ENCODE assay signal across 32 cellular contexts in genomic region chr4:11724731-11725130, GRCh38.
DNase-seq lines count a peak whose midpoint lies in the region; ATAC-seq, FAIRE-seq and TF ChIP-seq lines count a peak whose summit lies in the region.
"Had no signal": no experiment of that assay in that cellular context is flagged by ENCODE, and none has a peak within 500 bp of the region (broad histone marks: within the 10 kb centered on the region; RNA-seq: fewer than 3 reads in every experiment).

No MANE protein-coding gene starts in this region.

- H3K79me2 ChIP-seq in endothelial cell of umbilical vein (ENCODE audit: control insufficient read depth, insufficient read depth, low read length) (no peaks in the 10 kb centered on the region), osteoblast (ENCODE audit: insufficient read depth, low read length) (no peaks in the 10 kb centered on the region), mesendoderm (ENCODE audit: control insufficient read depth, insufficient read depth, low read length) (no peaks in the 10 kb centered on the region)

- H2BK120ac ChIP-seq in mesendoderm (ENCODE audit: low read depth, low read length) = no peak overlapping the region

- H4K20me1 ChIP-seq in endothelial cell of umbilical vein (replicated peaks; ENCODE audit: control insufficient read depth, extremely low read depth, insufficient read depth, low read length) (no peaks in the 10 kb centered on the region), osteoblast (ENCODE audit: insufficient read depth, low read length) (no peaks in the 10 kb centered on the region)

- TF ChIP-seq CTCF in endothelial cell of umbilical vein (IDR thresholded peaks at IDR 0.05; ENCODE audit: extremely low read depth in 1 of 2, insufficient read depth in 1 of 2, low read depth in 1 of 2, low read length in 2 of 2) (no peak), osteoblast (IDR thresholded peaks at IDR 0.05; ENCODE audit: extremely low read depth, low read depth, low read length) (no peak)

- POLR2A ChIA-PET in endothelial cell of umbilical vein (lab: Charles Lee) = no interaction called here

- H3K4me3 ChIP-seq in adipocyte (ENCODE audit: low read length) (no peak overlapping the region), endothelial cell of umbilical vein (replicated peaks in 1 of 3; ENCODE audit: insufficient read depth in 1 of 3, low read depth in 1 of 3, low read length in 3 of 3) (no peak overlapping the region), osteoblast (ENCODE audit: insufficient read depth, low read length) (no peak overlapping the region), mesendoderm (ENCODE audit: low read length) (no peak overlapping the region)
- H3K4me3 ChIP-seq: A549, GM12878, left ventricle myocardium inferior, ovary, testis, uterus had no signal

- no peak overlapping the region for H4K8ac ChIP-seq in mesendoderm (ENCODE audit: low read depth, low read length)

- no peak overlapping the region for H2AK5ac ChIP-seq in mesendoderm (ENCODE audit: low read length)

- no peak overlapping the region for H3K4me2 ChIP-seq in endothelial cell of umbilical vein (ENCODE audit: insufficient read depth, low read length)
- H3K4me2 ChIP-seq in osteoblast (ENCODE audit: insufficient read depth, low read length) = peak overlapping the region; percentile 7
- no peak overlapping the region for H3K4me2 ChIP-seq in mesendoderm (ENCODE audit: low read length)
- H3K4me2 ChIP-seq: A549, SK-N-SH had no signal

- no peak overlapping the region for H2BK15ac ChIP-seq in mesendoderm (replicated peaks; ENCODE audit: low read depth)

- H3K9me3 ChIP-seq in adipocyte (ENCODE audit: control insufficient read depth, low read length) (peaks cover 3% of the 10 kb centered on the region), endothelial cell of umbilical vein (replicated peaks; ENCODE audit: control insufficient read depth, insufficient read depth, low read length) (no peaks in the 10 kb centered on the region), osteoblast (ENCODE audit: low read depth, low read length) (no peaks in the 10 kb centered on the region)
- H3K9me3 ChIP-seq: A549, left ventricle myocardium inferior, ovary, testis, uterus had no signal

- no peaks in the 10 kb centered on the region for H3K9me1 ChIP-seq in endothelial cell of umbilical vein (replicated peaks; ENCODE audit: control insufficient read depth, extremely low read depth, insufficient read depth, low read length)

- DNase-seq in NCI-H187 treated with DMSO at 0.1 percent for 48 hours (lab: John Stamatoyannopoulos, UW) = peak; percentile 30
- DNase-seq in NCI-H187 (lab: John Stamatoyannopoulos, UW) = no peak
- peak; percentile 67 for DNase-seq in adipocyte (ENCODE audit: low read depth)
- DNase-seq in endothelial cell of umbilical vein (ENCODE audit: low read depth, low spot score) = peak; percentile 49
- DNase-seq in osteoblast (ENCODE audit: insufficient read length, low spot score, missing footprints) = peak; percentile 68
- no peak for DNase-seq in mesendoderm
- no peak for DNase-seq in NCI-H446 (lab: John Stamatoyannopoulos, UW)
- DNase-seq: activated CD4-positive, alpha-beta T cell treated with anti-CD3 and anti-CD28 coated beads for 36 hours; activated CD8-positive, alpha-beta memory T cell treated with anti-CD3 and anti-CD28 coated beads for 24 hours; activated naive CD4-positive, alpha-beta T cell treated with Interleukin-2 at 50 U/mL for 16 hours; activated T-cell treated with anti-CD3 and anti-CD28 coated beads, Interleukin-2, amount 50 U/mL, for 24 hours; cerebellar nuclear complex; COR-L47; DND-41; erythroblast; H9; left ventricle myocardium inferior; midbrain; natural killer cell; NCI-H1436 treated with DMSO at 0.1 percent for 48 hours; NCI-H2171 treated with DMSO at 0.1 percent for 48 hours; ovary; SK-N-SH; stimulated activated CD4-positive, alpha-beta T cell treated with anti-CD3 and anti-CD28 coated beads, Interleukin-2, amount 100 ng/mL, for 48 hours; T-helper 17 cell; testis; uterus had no signal

- H3K36me3 ChIP-seq in adipocyte (ENCODE audit: control insufficient read depth, insufficient read depth, low read length, severe bottlenecking) (no peaks in the 10 kb centered on the region), endothelial cell of umbilical vein (ENCODE audit: control insufficient read depth in 2 of 2, extremely low read depth in 1 of 2, insufficient read depth in 2 of 2, low read length in 2 of 2) (no peaks in the 10 kb centered on the region), osteoblast (ENCODE audit: insufficient read depth, low read length) (no peaks in the 10 kb centered on the region), mesendoderm (ENCODE audit: control insufficient read depth, insufficient read depth, low read length) (no peaks in the 10 kb centered on the region)
- H3K36me3 ChIP-seq: left ventricle myocardium inferior, ovary had no signal

- TF ChIP-seq POLR2A in endothelial cell of umbilical vein (IDR thresholded peaks at IDR 0.05; ENCODE audit: low read depth, low read length) = no peak

- H3K4me1 ChIP-seq in adipocyte (ENCODE audit: control insufficient read depth, insufficient read depth, low read length) (peaks cover 7% of the 10 kb centered on the region), endothelial cell of umbilical vein (ENCODE audit: control insufficient read depth, extremely low read depth, insufficient read depth, low read length) (peaks cover 9% of the 10 kb centered on the region), osteoblast (ENCODE audit: insufficient read depth, low read length) (peaks cover 5% of the 10 kb centered on the region), mesendoderm (ENCODE audit: control insufficient read depth, low read depth, low read length) (no peaks in the 10 kb centered on the region)
- H3K4me1 ChIP-seq: A549, testis, uterus had no signal

- H3K79me1 ChIP-seq in mesendoderm (ENCODE audit: low read length) = no peaks in the 10 kb centered on the region

- dilution Hi-C loops in endothelial cell of umbilical vein (cut with MboI; ENCODE audit: extremely low pct_ligation_motif_present, low sequenced_read_pairs) = loop anchor here (25.0 kb wide), 1 partner anchor 1112 kb away; no protein-coding TSS in a partner anchor

- H3K18ac ChIP-seq in mesendoderm (ENCODE audit: low read length) = no peak overlapping the region

- H3K9ac ChIP-seq in adipocyte (ENCODE audit: low read length) = no peak overlapping the region
- H3K9ac ChIP-seq in endothelial cell of umbilical vein (replicated peaks; ENCODE audit: extremely low read depth, insufficient read depth, low read length) = no peak overlapping the region
- no peak overlapping the region for H3K9ac ChIP-seq in mesendoderm (ENCODE audit: low read length)
- H3K9ac ChIP-seq: SK-N-SH had no signal

- H3K4ac ChIP-seq in mesendoderm (ENCODE audit: low read depth, low read length) = no peak overlapping the region

- no peak overlapping the region for H2BK5ac ChIP-seq in mesendoderm (ENCODE audit: low read length)

- no peak overlapping the region for H2AFZ ChIP-seq in endothelial cell of umbilical vein (ENCODE audit: low read depth, low read length)
- H2AFZ ChIP-seq in osteoblast (ENCODE audit: low read length) = no peak overlapping the region

- no TSS peak for BruUV-seq in endothelial cell of umbilical vein (replicated peaks; lab: Mats Ljungman, UMichigan)

- H3K27me3 ChIP-seq in adipocyte (replicated peaks; ENCODE audit: control insufficient read depth, insufficient read depth, low read length) = no peaks in the 10 kb centered on the region
- H3K27me3 ChIP-seq in endothelial cell of umbilical vein (ENCODE audit: control insufficient read depth in 2 of 2, insufficient read depth in 2 of 2, low read length in 2 of 2) = no peaks in the 10 kb centered on the region
- H3K27me3 ChIP-seq in osteoblast (ENCODE audit: insufficient read depth, low read length) = no peaks in the 10 kb centered on the region
- H3K27me3 ChIP-seq in mesendoderm (ENCODE audit: insufficient read depth, low read length, poor library complexity) = no peaks in the 10 kb centered on the region
- H3K27me3 ChIP-seq: ovary, testis, uterus had no signal

- CTCF ChIA-PET in endothelial cell of umbilical vein (lab: Charles Lee) = interaction anchor here (0.7 to 1.0 kb wide), 4 partner anchors 24 to 909 kb away, joined by 3 to 4 read pairs (median 3); no protein-coding TSS in a partner anchor

- no peak overlapping the region for H3K56ac ChIP-seq in mesendoderm (ENCODE audit: low read length)

- H3K27ac ChIP-seq in endothelial cell of umbilical vein (ENCODE audit: insufficient read depth, low read depth, low read length) = no peak overlapping the region
- no peak overlapping the region for H3K27ac ChIP-seq in osteoblast (ENCODE audit: low read depth, low read length)
- H3K27ac ChIP-seq in mesendoderm (ENCODE audit: low read depth, low read length) = no peak overlapping the region
- H3K27ac ChIP-seq: A549, left ventricle myocardium inferior, ovary, testis, uterus had no signal

- H3K23ac ChIP-seq in mesendoderm (ENCODE audit: low read length) = no peak overlapping the region

- intact Hi-C loops in endothelial cell of umbilical vein (cut with micrococcal nuclease) = loop anchor here (5.0 kb wide), 1 partner anchor 102 kb away; no protein-coding TSS in a partner anchor

- ATAC-seq in GM21576 (IDR thresholded peaks at IDR 0.05; ENCODE audit: unreplicated experiment) = no peak
- ATAC-seq: A549; activated CD4-positive, alpha-beta T cell treated with anti-CD3 and anti-CD28 coated beads for 36 hours; GM12878; natural killer cell; stimulated activated effector memory CD8-positive, alpha-beta T cell treated with anti-CD3 and anti-CD28 coated beads, Interleukin-12 subunit alpha, Interleukin-12 subunit beta, amount 100 ng/mL, for 72 hours; T-helper 17 cell had no signal

- FAIRE-seq in endothelial cell of umbilical vein (lab: Jason Lieb, UNC) = peak; percentile 59
- FAIRE-seq: A549, GM12878, islet of Langerhans had no signal

- H4K5ac ChIP-seq in mesendoderm (ENCODE audit: low read length) = no peak overlapping the region

TF ChIP-seq in endothelial cell of umbilical vein, 7 proteins besides CTCF, POLR2A, EP300 and RAD21:
- peak; percentile 37 for TF ChIP-seq GATA2 (IDR thresholded peaks at IDR 0.05; ENCODE audit: insufficient read depth, insufficient read length, low read depth, low read length)
- no peak for TF ChIP-seq EZH2 (IDR thresholded peaks at IDR 0.05; ENCODE audit: borderline replicate concordance, low read depth, low read length, severe bottlenecking)
- TF ChIP-seq MAX (IDR thresholded peaks at IDR 0.05; ENCODE audit: insufficient read depth, insufficient read length) = no peak
- TF ChIP-seq FOS (IDR thresholded peaks at IDR 0.05; ENCODE audit: borderline replicate concordance, insufficient read depth, low read length) = peak; percentile 59
- peak; percentile 38 for TF ChIP-seq JUN (IDR thresholded peaks at IDR 0.05; ENCODE audit: borderline replicate concordance, insufficient read depth, insufficient read length, low read depth)
- TF ChIP-seq MYC (IDR thresholded peaks at IDR 0.05; ENCODE audit: low read depth, low read length) = no peak

Comparison
In these comparisons a context has a peak if more than half of its experiments do, and no peak if none do; other contexts are left out.
1. DNase-seq: peak in NCI-H187 treated with DMSO at 0.1 percent for 48 hours (single experiment), adipocyte (single experiment), endothelial cell of umbilical vein (single experiment) and osteoblast (single experiment); none in NCI-H187 (0 of 2), mesendoderm (single experiment) and NCI-H446 (0 of 2).